Comparison of ENCODE assay signal across 1 cellular context in genomic region chr14:74572829-74573360, GRCh38.
TF ChIP-seq lines count a peak whose summit lies in the region.

No MANE protein-coding gene starts in this region.

TF ChIP-seq in GM23338, 12 proteins besides CTCF, POLR2A, EP300 and RAD21 (continued from another document):
- TF ChIP-seq REST (IDR thresholded peaks at IDR 0.05; ENCODE audit: unreplicated experiment) (no peak), EZH2phosphoT487 (IDR thresholded peaks at IDR 0.05; ENCODE audit: unreplicated experiment) (no peak), CREB1 (CRISPR knock-in tag; IDR thresholded peaks at IDR 0.05; ENCODE audit: low read depth) (no peak), STAT1 (IDR thresholded peaks at IDR 0.05; ENCODE audit: unreplicated experiment) (no peak), ETS1 (IDR thresholded peaks at IDR 0.05) (no peak), ZNF114 (CRISPR knock-in tag; IDR thresholded peaks at IDR 0.05) (no peak), ZNF331 (CRISPR knock-in tag; IDR thresholded peaks at IDR 0.05; ENCODE audit: low read depth) (no peak)
